ENCODE assay signal across 19 cellular contexts in genomic region chr20:13322198-13322597, GRCh38.
DNase-seq lines count a peak whose midpoint lies in the region; ATAC-seq, FAIRE-seq and TF ChIP-seq lines count a peak whose summit lies in the region.
"Had no signal": no experiment of that assay in that cellular context is flagged by ENCODE, and none has a peak within 500 bp of the region (broad histone marks: within the 10 kb centered on the region; RNA-seq: fewer than 3 reads in every experiment).

No MANE protein-coding gene starts in this region.

- no peak overlapping the region for H3K27ac Mint-ChIP-seq in CD4-positive, alpha-beta T cell
- H3K27ac Mint-ChIP-seq: CD4-positive, alpha-beta memory T cell had no signal

- ATAC-seq in A549: no peak
- ATAC-seq in GM18868 (IDR thresholded peaks at IDR 0.05; ENCODE audit: unreplicated experiment): peak; percentile 10
- ATAC-seq in CD4-positive, alpha-beta T cell (ENCODE audit: poor library complexity): no peak
- ATAC-seq in PC-3: no peak

- H3K9me3 Mint-ChIP-seq in CD4-positive, alpha-beta T cell: peaks cover 3% of the 10 kb centered on the region

- H3K36me3 Mint-ChIP-seq in CD4-positive, alpha-beta T cell (ENCODE audit: low read depth): no peaks in the 10 kb centered on the region
- H3K36me3 Mint-ChIP-seq: CD4-positive, alpha-beta memory T cell had no signal

- no peaks in the 10 kb centered on the region for H3K36me3 ChIP-seq in hepatocyte (replicated peaks; ENCODE audit: insufficient read depth, low read depth)
- no peaks in the 10 kb centered on the region for H3K36me3 ChIP-seq in rectal smooth muscle tissue (ENCODE audit: control insufficient read depth, insufficient read depth, low read length)
- H3K36me3 ChIP-seq in PC-3 (ENCODE audit: low read depth, low read length): no peaks in the 10 kb centered on the region
- H3K36me3 ChIP-seq: Peyer's patch had no signal

- H3K9me3 ChIP-seq in A549: peaks cover 4% of the 10 kb centered on the region; the same call in 1 of the 3 replicates
- no peaks in the 10 kb centered on the region for H3K9me3 ChIP-seq in hepatocyte (ENCODE audit: low read depth)
- H3K9me3 ChIP-seq in CD4-positive, alpha-beta T cell (ENCODE audit: control insufficient read depth, low read length): peaks cover 3% of the 10 kb centered on the region
- no peaks in the 10 kb centered on the region for H3K9me3 ChIP-seq in PC-3 (ENCODE audit: low read length)
- H3K9me3 ChIP-seq: Peyer's patch had no signal

- H3K4me2 ChIP-seq in A549: 0 out of 3 replicates have a peak overlapping the region, but pooled peaks have one; percentile 6
- peak overlapping the region; percentile 37 for H3K4me2 ChIP-seq in hepatocyte
- no peak overlapping the region for H3K4me2 ChIP-seq in PC-3 (ENCODE audit: low read length)

- H3K9ac ChIP-seq in rectal smooth muscle tissue (ENCODE audit: low read length) (no peak overlapping the region), PC-3 (ENCODE audit: low read length) (no peak overlapping the region)

- H3K27me3 Mint-ChIP-seq in CD4-positive, alpha-beta T cell: peaks cover 12% of the 10 kb centered on the region

- H4K20me1 ChIP-seq in hepatocyte (ENCODE audit: insufficient read depth, poor library complexity, severe bottlenecking) (no peaks in the 10 kb centered on the region), PC-3 (ENCODE audit: low read length) (no peaks in the 10 kb centered on the region)

- no peak for FAIRE-seq in A549 (lab: Jason Lieb, UNC)
- FAIRE-seq: A204.1, D721Med, H1 had no signal

- no peak overlapping the region for H2AFZ ChIP-seq in hepatocyte
- no peak overlapping the region for H2AFZ ChIP-seq in PC-3 (ENCODE audit: low read length)

- TF ChIP-seq CTCF in A549 (IDR thresholded peaks at IDR 0.05) (no peak), hepatocyte (IDR thresholded peaks at IDR 0.05; ENCODE audit: poor library complexity) (no peak), PC-3 (conservative IDR thresholded peaks at IDR 0.05; ENCODE audit: low read depth, low read length) (no peak)
- no peak for TF ChIP-seq CTCF in CD4-positive, alpha-beta T cell (IDR thresholded peaks at IDR 0.05)

- peaks cover 4% of the 10 kb centered on the region for H3K4me1 Mint-ChIP-seq in CD4-positive, alpha-beta T cell (ENCODE audit: low read depth)

- H3K9me2 ChIP-seq in hepatocyte (replicated peaks; ENCODE audit: insufficient read depth) (no peaks in the 10 kb centered on the region), PC-3 (replicated peaks; ENCODE audit: low read length) (no peaks in the 10 kb centered on the region)

- intact Hi-C loops in CD4-positive, alpha-beta T cell (cut with DNase I, micrococcal nuclease): no loop called here
- intact Hi-C loops in PC-3 (cut with micrococcal nuclease): loop anchor here (10.0 kb wide), 1 partner anchor 463 kb away; the partner anchor contains the start of genes ESF1 and NDUFAF5

- H3K79me2 ChIP-seq in hepatocyte (no peaks in the 10 kb centered on the region), PC-3 (ENCODE audit: low read length) (no peaks in the 10 kb centered on the region)

- no peak for TF ChIP-seq EP300 in A549 (IDR thresholded peaks at IDR 0.05)

- POLR2A ChIA-PET in A549 (lab: Yijun Ruan, JAX): no interaction called here
- POLR2A ChIA-PET in CD4-positive, alpha-beta T cell (lab: Charles Lee): no interaction called here
- POLR2A ChIA-PET in PC-3 (lab: Charles Lee; ENCODE audit: unreplicated experiment): no interaction called here

- H3K27ac ChIP-seq in A549 (0 out of 6 replicates have a peak overlapping the region, but pooled peaks of 1 of the 2 experiments have one; percentile 29), hepatocyte (no peak overlapping the region), rectal smooth muscle tissue (ENCODE audit: low read depth, low read length) (peak overlapping the region; percentile 44), PC-3 (ENCODE audit: low read length) (no peak overlapping the region)
- H3K27ac ChIP-seq in CD4-positive, alpha-beta T cell (ENCODE audit: low read depth, low read length): no peak overlapping the region

- H3K4me3 ChIP-seq in A549 (no peak overlapping the region), hepatocyte (no peak overlapping the region), rectal smooth muscle tissue (ENCODE audit: low read length) (no peak overlapping the region), PC-3 (ENCODE audit: low read length) (no peak overlapping the region)
- H3K4me3 ChIP-seq: Peyer's patch had no signal

- H3K27me3 ChIP-seq in hepatocyte (no peaks in the 10 kb centered on the region), rectal smooth muscle tissue (ENCODE audit: control insufficient read depth, insufficient read depth, low read length) (no peaks in the 10 kb centered on the region), PC-3 (ENCODE audit: low read length) (no peaks in the 10 kb centered on the region)
- H3K27me3 ChIP-seq in CD4-positive, alpha-beta T cell (ENCODE audit: control insufficient read depth, insufficient read depth, low read length): no peaks in the 10 kb centered on the region
- H3K27me3 ChIP-seq: Peyer's patch had no signal

- 70% methylated on average over 5 of the region's 5 CpGs for WGBS in A549 (ENCODE audit: missing lambda C conversion rate)
- 29% methylated on average over 5 of the region's 5 CpGs for whole genome bisulfite sequencing in hepatocyte (ENCODE audit: low lambda C conversion rate, missing lambda C conversion rate)

- no peaks in the 10 kb centered on the region for H3F3A ChIP-seq in PC-3 (ENCODE audit: low read length, unreplicated experiment)

- no peak for TF ChIP-seq POLR2A in A549 (IDR thresholded peaks at IDR 0.05; ENCODE audit: low read length)

- no peak for TF ChIP-seq RAD21 in A549 (conservative IDR thresholded peaks at IDR 0.05 in 1 of 2, IDR thresholded peaks at IDR 0.05 in 1 of 2)

- DNase-seq in A549 (ENCODE audit: low read depth in 1 of 2, low spot score in 1 of 2) (no peak), hepatocyte (ENCODE audit: low spot score) (no peak), NK-92 (lab: John Stamatoyannopoulos, UW; ENCODE audit: unreplicated experiment) (no peak), HUDEP-2 (lab: John Stamatoyannopoulos, UW; ENCODE audit: unreplicated experiment in 76 of 76) (no peak), PC-3 (no peak)
- DNase-seq in CD4-positive, alpha-beta T cell: no peak
- DNase-seq: AML-193; CD4-positive, alpha-beta memory T cell; IMR-90; NCI-H1930; NCI-H2171; NCI-H82; Peyer's patch; SHP77 treated with DMSO at 0.1 percent for 48 hours had no signal

- H3K4me1 ChIP-seq in A549 (peaks cover 12% of the 10 kb centered on the region), hepatocyte (ENCODE audit: insufficient read depth) (peaks cover 9% of the 10 kb centered on the region), rectal smooth muscle tissue (ENCODE audit: control insufficient read depth, insufficient read depth, low read length) (peaks cover 3% of the 10 kb centered on the region), PC-3 (ENCODE audit: insufficient read depth, low read length) (no peaks in the 10 kb centered on the region)
- H3K4me1 ChIP-seq: Peyer's patch had no signal

- no peak overlapping the region for H3K4me3 Mint-ChIP-seq in CD4-positive, alpha-beta T cell
- H3K4me3 Mint-ChIP-seq: CD4-positive, alpha-beta memory T cell had no signal

- CTCF ChIA-PET in A549 (lab: Yijun Ruan, JAX) (interaction anchor here (0.6 to 6.3 kb wide), 8 partner anchors 9 to 224 kb away, joined by 3 to 98 read pairs (median 4); partner anchors contain the start of gene ISM1), PC-3 (lab: Charles Lee) (no interaction called here)
- CTCF ChIA-PET in CD4-positive, alpha-beta T cell (lab: Charles Lee): no interaction called here

- no TSS peak for BruUV-seq in PC-3 (replicated peaks; lab: Mats Ljungman, UMichigan)

TF ChIP-seq in A549, 52 proteins besides CTCF, POLR2A, EP300 and RAD21:
- no peak for TF ChIP-seq RARB (CRISPR knock-in tag; IDR thresholded peaks at IDR 0.05)
- TF ChIP-seq GATA3 (IDR thresholded peaks at IDR 0.05; ENCODE audit: borderline replicate concordance): no peak
- no peak for TF ChIP-seq TFCP2L1 (CRISPR knock-in tag; IDR thresholded peaks at IDR 0.05)
- TF ChIP-seq BCL3 (IDR thresholded peaks at IDR 0.05): no peak
- no peak for TF ChIP-seq ZFP36 (IDR thresholded peaks at IDR 0.05; ENCODE audit: borderline replicate concordance, partially characterized antibody)
- TF ChIP-seq RNF2 (IDR thresholded peaks at IDR 0.05; ENCODE audit: borderline replicate concordance, low read depth): no peak
- TF ChIP-seq NR3C1 (IDR thresholded peaks at IDR 0.05): no peak
- TF ChIP-seq SREBF2 (IDR thresholded peaks at IDR 0.05): no peak
- no peak for TF ChIP-seq FOSL2 (IDR thresholded peaks at IDR 0.05)
- no peak for TF ChIP-seq FOSL2 (CRISPR knock-in tag; IDR thresholded peaks at IDR 0.05)
- TF ChIP-seq ZC3H11A (IDR thresholded peaks at IDR 0.05): no peak
- no peak for TF ChIP-seq MAFK (IDR thresholded peaks at IDR 0.05; ENCODE audit: partially characterized antibody)
- no peak for TF ChIP-seq MAX (IDR thresholded peaks at IDR 0.05)
- TF ChIP-seq HEYL (CRISPR knock-in tag; IDR thresholded peaks at IDR 0.05): no peak
